ENCODE assay signal across 9 cellular contexts in genomic region chr2:232230557-232230956, GRCh38.
DNase-seq lines count a peak whose midpoint lies in the region; ATAC-seq and TF ChIP-seq lines count a peak whose summit lies in the region.
"Had no signal": no experiment of that assay in that cellular context is flagged by ENCODE, and none has a peak within 500 bp of the region (broad histone marks: within the 10 kb centered on the region; RNA-seq: fewer than 3 reads in every experiment).

No MANE protein-coding gene starts in this region.

- H3K4me2 ChIP-seq in H9 (ENCODE audit: insufficient read depth, insufficient read length, low read length) = no peak overlapping the region

- no peaks in the 10 kb centered on the region for H3K79me1 ChIP-seq in H9 (ENCODE audit: insufficient read depth, low read depth, low read length, poor library complexity, severe bottlenecking)

- POLR2A ChIA-PET in activated B cell treated with CpG ODN at 0.5 μM for 24 hours (lab: Charles Lee) = no interaction called here

- H3K79me2 ChIP-seq in H9 (ENCODE audit: insufficient read depth, low read length) = no peaks in the 10 kb centered on the region

- peaks cover 6% of the 10 kb centered on the region; the same call in 1 of the 2 replicates for H3K4me1 ChIP-seq in H9 (ENCODE audit: insufficient read depth, low read length)

- H3K9me3 Mint-ChIP-seq in H9 (no peaks in the 10 kb centered on the region), activated B cell treated with CpG ODN at 0.5 μM for 24 hours (no peaks in the 10 kb centered on the region)

- H3K27me3 ChIP-seq in H9 (ENCODE audit: insufficient read depth, low read length) = no peaks in the 10 kb centered on the region

- H2BK20ac ChIP-seq in H9 (ENCODE audit: low read depth, low read length, poor library complexity, severe bottlenecking) = no peak overlapping the region

- no peak overlapping the region for H4K5ac ChIP-seq in H9 (ENCODE audit: insufficient read length, low read depth, low read length)

- no peaks in the 10 kb centered on the region for H3K9me3 ChIP-seq in H9 (ENCODE audit: control insufficient read depth, low read depth, low read length)

- no peak overlapping the region for H3K18ac ChIP-seq in H9 (ENCODE audit: insufficient read length, low read depth, low read length)

- WGBS in H9 (ENCODE audit: extremely low coverage, insufficient read length, low lambda C conversion rate) = no CpG with 5 or more reads among the region's 3 CpGs

- H2BK12ac ChIP-seq in H9 (ENCODE audit: insufficient read length, low read depth, low read length) = no peak overlapping the region

- H3K27me3 Mint-ChIP-seq in H9 (ENCODE audit: low read depth) = no peaks in the 10 kb centered on the region
- H3K27me3 Mint-ChIP-seq in activated B cell treated with CpG ODN at 0.5 μM for 24 hours = no peaks in the 10 kb centered on the region

- H3K36me3 Mint-ChIP-seq in H9 (ENCODE audit: insufficient read depth in 1 of 3, low read depth in 3 of 3) (no peaks in the 10 kb centered on the region), activated B cell treated with CpG ODN at 0.5 μM for 24 hours (ENCODE audit: low read depth) (peaks cover 9% of the 10 kb centered on the region)

- CTCF ChIA-PET in activated B cell treated with CpG ODN at 0.5 μM for 24 hours (lab: Charles Lee) = interaction anchor here (1.2 kb wide), 1 partner anchor 307 kb away, joined by 3 read pairs; no protein-coding TSS in a partner anchor

- H3K27ac Mint-ChIP-seq in H9 (peak overlapping the region in 1 of 3 experiments; percentile 73; a peak in 2 of 7 replicates), activated B cell treated with CpG ODN at 0.5 μM for 24 hours (no peak overlapping the region)

- no peak overlapping the region for H2BK15ac ChIP-seq in H9 (ENCODE audit: low read depth, low read length)

- TF ChIP-seq CTCF in H9 (conservative IDR thresholded peaks at IDR 0.05) (peak; percentile 73), activated B cell treated with CpG ODN at 0.5 μM for 24 hours (IDR thresholded peaks at IDR 0.05) (no peak)

- ATAC-seq in activated B cell treated with CpG ODN at 0.5 μM for 24 hours (ENCODE audit: low read depth) = peak; percentile 18
- no peak for ATAC-seq in HG03139 (IDR thresholded peaks at IDR 0.05; ENCODE audit: unreplicated experiment)
- ATAC-seq in HG03045 (IDR thresholded peaks at IDR 0.05; ENCODE audit: unreplicated experiment) = no peak

- no peak overlapping the region for H2AFZ ChIP-seq in H9 (ENCODE audit: low read length)

- H3K27ac ChIP-seq in H9 (ENCODE audit: insufficient read length, low read depth, low read length) = no peak overlapping the region

- H3K4ac ChIP-seq in H9 (ENCODE audit: low read depth, low read length) = no peak overlapping the region

- intact Hi-C loops in activated B cell treated with CpG ODN at 0.5 μM for 24 hours (cut with micrococcal nuclease) = no loop called here

- H2AK5ac ChIP-seq in H9 (ENCODE audit: insufficient read length, low read length) = no peak overlapping the region

- no peaks in the 10 kb centered on the region for H3K23me2 ChIP-seq in H9 (ENCODE audit: insufficient read length, low read depth, low read length, poor library complexity, severe bottlenecking)

- no peak overlapping the region for H3K56ac ChIP-seq in H9 (ENCODE audit: insufficient read length, low read depth, low read length)

- H3K4me1 Mint-ChIP-seq in H9 (peaks cover 18 to 31% of the 10 kb centered on the region in 2 experiments), activated B cell treated with CpG ODN at 0.5 μM for 24 hours (no peaks in the 10 kb centered on the region)

- no peaks in the 10 kb centered on the region for H4K20me1 ChIP-seq in H9 (ENCODE audit: control insufficient read depth, insufficient read depth, insufficient read length)

- H3K14ac ChIP-seq in H9 (ENCODE audit: insufficient read depth, low read length) = no peak overlapping the region

- DNase-seq in AML-193 (lab: John Stamatoyannopoulos, UW) (peak; percentile 24 to 48), H9 (peak; percentile 77), activated B cell treated with CpG ODN at 0.5 μM for 24 hours (no peak), islet precursor cell (peak; percentile 67), epidermal melanocyte (ENCODE audit: insufficient read length, low spot score) (no peak), NCI-H2029 treated with DMSO at 0.1 percent for 48 hours (lab: John Stamatoyannopoulos, UW) (no peak)
- DNase-seq: T1000 had no signal

- H2BK120ac ChIP-seq in H9 (ENCODE audit: low read depth, low read length, poor library complexity, severe bottlenecking) = no peak overlapping the region

- H2BK5ac ChIP-seq in H9 (ENCODE audit: insufficient read length, low read length) = no peak overlapping the region

- no peak overlapping the region for H3K9ac ChIP-seq in H9 (ENCODE audit: extremely low read depth, insufficient read length, low read length)

- H3T11ph ChIP-seq in H9 (ENCODE audit: low read length) = no peak overlapping the region

- no peak overlapping the region for H4K8ac ChIP-seq in H9 (replicated peaks; ENCODE audit: insufficient read length, low read depth, low read length)

- H3K4me3 Mint-ChIP-seq in H9 (no peak overlapping the region), activated B cell treated with CpG ODN at 0.5 μM for 24 hours (no peak overlapping the region)

- H4K91ac ChIP-seq in H9 (ENCODE audit: insufficient read length, low read depth, low read length) = no peak overlapping the region

- H3K23ac ChIP-seq in H9 (ENCODE audit: insufficient read length, low read depth, low read length) = no peak overlapping the region

Comparison
In these comparisons a context has a peak if more than half of its experiments do, and no peak if none do; other contexts are left out.
1. DNase-seq: peak in AML-193 (2 of 2), H9 (single experiment) and islet precursor cell (single experiment); none in activated B cell treated with CpG ODN at 0.5 μM for 24 hours (single experiment), epidermal melanocyte (single experiment) and NCI-H2029 treated with DMSO at 0.1 percent for 48 hours (single experiment).